19 cellular contexts compared by ENCODE assay signal in the genomic region with DNA sequence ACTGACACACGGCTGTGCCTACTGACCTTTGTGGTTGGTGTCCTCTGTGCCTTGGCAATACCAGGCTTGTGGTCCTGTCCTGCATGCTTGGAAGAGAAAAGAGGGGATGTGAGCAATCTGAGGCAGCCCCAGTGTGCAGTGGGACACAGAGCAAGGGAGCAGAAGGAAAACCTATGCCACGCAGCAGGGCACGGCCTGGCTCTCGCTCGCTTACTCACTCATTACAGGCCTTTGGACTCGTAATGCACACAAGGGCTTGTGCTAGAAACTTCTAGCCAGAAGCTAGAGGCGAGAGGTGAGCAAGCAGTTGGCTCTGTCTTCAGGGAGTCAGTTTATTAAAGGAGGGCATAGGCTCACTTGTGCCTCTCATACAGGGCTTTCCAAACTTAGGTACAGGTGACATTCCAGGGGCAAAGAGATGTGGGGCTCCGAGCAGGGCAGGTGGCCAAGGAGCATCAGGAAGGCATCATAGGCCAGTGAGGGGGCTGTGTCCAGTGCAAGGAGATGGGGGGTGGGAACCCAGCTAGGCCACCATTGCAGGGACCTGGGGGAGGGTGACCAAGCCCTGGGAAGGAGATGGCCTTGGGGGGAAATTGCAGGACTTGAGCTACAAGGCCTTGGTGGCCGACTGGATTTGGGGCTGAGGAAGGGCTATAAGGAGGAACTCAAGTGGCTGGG.
DNase-seq lines count a peak whose midpoint lies in the region; ATAC-seq and TF ChIP-seq lines count a peak whose summit lies in the region.
"Had no signal": no experiment of that assay in that cellular context is flagged by ENCODE, and none has a peak within 500 bp of the region (broad histone marks: within the 10 kb centered on the region; RNA-seq: fewer than 3 reads in every experiment).

No MANE protein-coding gene starts in this region.

- 90 to 93% methylated on average over 8 to 9 of the region's 9 CpGs for WGBS in testis, 2 donors
- 95 to 96% methylated on average over 9 of the region's 9 CpGs for WGBS in tibial nerve, 2 donors

- TF ChIP-seq POLR2A in testis (IDR thresholded peaks at IDR 0.05): no peak
- TF ChIP-seq POLR2A in tibial nerve (IDR thresholded peaks at IDR 0.05): no peak

- no peaks in the 10 kb centered on the region for H3K4me1 ChIP-seq in testis
- no peaks in the 10 kb centered on the region for H3K4me1 ChIP-seq in tibial nerve
- H3K4me1 ChIP-seq: BE2C had no signal

- H3K36me3 Mint-ChIP-seq in natural killer cell treated with Interleukin-12 subunit alpha and Interleukin-12 subunit beta and Interleukin-15 and Interleukin-18, amount 100 ng/mL, for 72 hours: no peaks in the 10 kb centered on the region
- H3K36me3 Mint-ChIP-seq in natural killer cell: no peaks in the 10 kb centered on the region
- H3K36me3 Mint-ChIP-seq: IgD-negative memory B cell had no signal

- H3K27me3 ChIP-seq in testis: no peaks in the 10 kb centered on the region
- peaks cover 0 to 8% of the 10 kb centered on the region in 2 donors for H3K27me3 ChIP-seq in tibial nerve
- H3K27me3 ChIP-seq: BE2C had no signal

- no peak overlapping the region for H3K27ac Mint-ChIP-seq in natural killer cell treated with Interleukin-12 subunit alpha and Interleukin-12 subunit beta and Interleukin-15 and Interleukin-18, amount 100 ng/mL, for 72 hours
- no peak overlapping the region for H3K27ac Mint-ChIP-seq in natural killer cell
- H3K27ac Mint-ChIP-seq: IgD-negative memory B cell had no signal

- peaks cover 0 to 9% of the 10 kb centered on the region in 2 donors for H3K4me1 Mint-ChIP-seq in natural killer cell treated with Interleukin-12 subunit alpha and Interleukin-12 subunit beta and Interleukin-15 and Interleukin-18, amount 100 ng/mL, for 72 hours (ENCODE audit: low read depth in 2 of 2)
- peaks cover 0 to 6% of the 10 kb centered on the region in 2 donors for H3K4me1 Mint-ChIP-seq in natural killer cell
- H3K4me1 Mint-ChIP-seq: IgD-negative memory B cell had no signal

- TF ChIP-seq EP300 in tibial nerve (IDR thresholded peaks at IDR 0.05): no peak

- TF ChIP-seq CTCF in natural killer cell (IDR thresholded peaks at IDR 0.05) (no peak), GM10266 (IDR thresholded peaks at IDR 0.05; ENCODE audit: control insufficient read depth, insufficient read depth, low read depth, missing control alignments) (no peak), testis (IDR thresholded peaks at IDR 0.05) (no peak), tibial nerve (IDR thresholded peaks at IDR 0.05) (no peak)

- intact Hi-C loops in natural killer cell (cut with micrococcal nuclease) (no loop called here), posterior vena cava (cut with DNase I) (no loop called here), testis (cut with DNase I; ENCODE audit: low total_unique reads) (loop anchor here (10.0 kb wide), 1 partner anchor 251 kb away; no protein-coding TSS in a partner anchor)

- H3K36me3 ChIP-seq in testis (ENCODE audit: low read depth, missing control alignments): no peaks in the 10 kb centered on the region
- no peaks in the 10 kb centered on the region for H3K36me3 ChIP-seq in tibial nerve
- H3K36me3 ChIP-seq: BE2C had no signal

- no peaks in the 10 kb centered on the region for H3K9me3 Mint-ChIP-seq in natural killer cell treated with Interleukin-12 subunit alpha and Interleukin-12 subunit beta and Interleukin-15 and Interleukin-18, amount 100 ng/mL, for 72 hours
- no peaks in the 10 kb centered on the region for H3K9me3 Mint-ChIP-seq in natural killer cell
- H3K9me3 Mint-ChIP-seq: IgD-negative memory B cell had no signal

- no peak overlapping the region for H3K4me3 ChIP-seq in testis
- H3K4me3 ChIP-seq in tibial nerve: no peak overlapping the region

- peak; percentile 47 for DNase-seq in natural killer cell treated with Interleukin-12 subunit alpha and Interleukin-12 subunit beta and Interleukin-15 and Interleukin-18, amount 100 ng/mL, for 72 hours (ENCODE audit: low spot score)
- DNase-seq in natural killer cell (no peak), left lobe of liver (ENCODE audit: low spot score) (peak; percentile 67), posterior vena cava (ENCODE audit: low spot score) (peak; percentile 46), GM10266 (ENCODE audit: extremely low spot score) (no peak), testis (no peak), tibial nerve (ENCODE audit: low spot score in 2 of 2) (no peak)
- DNase-seq: BE2C, DMS53, GDM1, NCI-H1105, NCI-H146, NCI-H2029, NCI-H446, NCI-H526 treated with DMSO at 0.1 percent for 48 hours, OCI-M1 had no signal

- no peaks in the 10 kb centered on the region for H3K27me3 Mint-ChIP-seq in natural killer cell treated with Interleukin-12 subunit alpha and Interleukin-12 subunit beta and Interleukin-15 and Interleukin-18, amount 100 ng/mL, for 72 hours
- H3K27me3 Mint-ChIP-seq in natural killer cell (ENCODE audit: low read depth in 2 of 2): peaks cover 0 to 2% of the 10 kb centered on the region in 2 donors

- no peak for ATAC-seq in natural killer cell treated with Interleukin-12 subunit alpha and Interleukin-12 subunit beta and Interleukin-15 and Interleukin-18, amount 100 ng/mL, for 72 hours
- ATAC-seq in natural killer cell: no peak
- ATAC-seq in left lobe of liver: peak; percentile 58
- ATAC-seq: HCT116, Right ventricle myocardium inferior had no signal

- no peak overlapping the region for H3K4me3 Mint-ChIP-seq in natural killer cell treated with Interleukin-12 subunit alpha and Interleukin-12 subunit beta and Interleukin-15 and Interleukin-18, amount 100 ng/mL, for 72 hours
- H3K4me3 Mint-ChIP-seq in natural killer cell: no peak overlapping the region

- H3K9me3 ChIP-seq in testis (no peaks in the 10 kb centered on the region), tibial nerve (no peaks in the 10 kb centered on the region)
- H3K9me3 ChIP-seq: BE2C had no signal

- no peak overlapping the region for H3K27ac ChIP-seq in testis
- no peak overlapping the region for H3K27ac ChIP-seq in tibial nerve

Comparison
In these comparisons a context has a peak if more than half of its experiments do, and no peak if none do; other contexts are left out.
1. DNase-seq: peak in natural killer cell treated with Interleukin-12 subunit alpha and Interleukin-12 subunit beta and Interleukin-15 and Interleukin-18, amount 100 ng/mL, for 72 hours (single experiment), left lobe of liver (single experiment) and posterior vena cava (single experiment); none in natural killer cell (single experiment), GM10266 (single experiment), testis (single experiment) and tibial nerve (0 of 2).